In genomic region chr22:17158176-17158567, GRCh38 we compare ENCODE assay signal across 8 cellular contexts. TPM values are rescaled to one million over a fixed set of nuclear protein-coding genes. Genes with fewer than 3 reads are reported as not detected.
DNase-seq lines count a peak whose midpoint lies in the region; ATAC-seq, FAIRE-seq and TF ChIP-seq lines count a peak whose summit lies in the region.

No MANE protein-coding gene starts in this region.

- H3K4me2 ChIP-seq in A549, result peak overlapping the region; percentile 90

- H3K27ac Mint-ChIP-seq in IgD-negative memory B cell, result peak overlapping the region in 2 of 3 donors; percentile 29 to 73

- no peaks in the 10 kb centered on the region for H3K27me3 ChIP-seq in mucosa of stomach (ENCODE audit: control insufficient read depth, insufficient read depth, low read length)

- no peak for FAIRE-seq in A549 (lab: Jason Lieb, UNC)

- CTCF ChIA-PET in A549 (lab: Yijun Ruan, JAX), result interaction anchor here (1.1 to 11.7 kb wide), 2 partner anchors 14 to 343 kb away, joined by 3 to 89 read pairs; no protein-coding TSS in a partner anchor

- H3K4me1 ChIP-seq in A549, result peaks cover 14% of the 10 kb centered on the region; the same call in 2 of the 3 replicates
- peaks cover 14% of the 10 kb centered on the region for H3K4me1 ChIP-seq in mucosa of stomach (ENCODE audit: control insufficient read depth, insufficient read depth, low read length)

- no peak for DNase-seq in A549 (ENCODE audit: low read depth in 1 of 2, low spot score in 1 of 2)
- no peak for DNase-seq in caudate nucleus (lab: John Stamatoyannopoulos, UW)
- DNase-seq in stimulated activated CD4-positive, alpha-beta T cell treated with anti-CD3 and anti-CD28 coated beads, Interleukin-4, amount 100 ng/mL, for 1 hour, result no peak
- DNase-seq in A172 (ENCODE audit: low spot score), result no peak
- no peak for DNase-seq in KG1 (lab: John Stamatoyannopoulos, UW)

- H3K4me3 Mint-ChIP-seq in IgD-negative memory B cell, result peak overlapping the region; percentile 86 to 91 (median 88)

- peaks cover 13 to 17% (median 15%) of the 10 kb centered on the region in 3 donors for H3K4me1 Mint-ChIP-seq in IgD-negative memory B cell

- ATAC-seq in A549 (no peak), HG03457 (IDR thresholded peaks at IDR 0.05; ENCODE audit: unreplicated experiment) (no peak)

- H3K36me3 Mint-ChIP-seq in IgD-negative memory B cell, result no peaks in the 10 kb centered on the region

- no peak for TF ChIP-seq RAD21 in A549 (conservative IDR thresholded peaks at IDR 0.05 in 1 of 2, IDR thresholded peaks at IDR 0.05 in 1 of 2)

- H3K9me3 ChIP-seq in A549, result no peaks in the 10 kb centered on the region
- H3K9me3 ChIP-seq in mucosa of stomach (ENCODE audit: control insufficient read depth, low read length), result no peaks in the 10 kb centered on the region

- H3K9ac ChIP-seq in mucosa of stomach (ENCODE audit: low read length), result peak overlapping the region; percentile 66

- no peaks in the 10 kb centered on the region for H3K36me3 ChIP-seq in mucosa of stomach (ENCODE audit: control insufficient read depth, insufficient read depth, low read length)

- H3K4me3 ChIP-seq in A549 (peak overlapping the region; percentile 90), mucosa of stomach (ENCODE audit: low read length) (peak overlapping the region; percentile 46)

- no peak for TF ChIP-seq EP300 in A549 (IDR thresholded peaks at IDR 0.05)

- no peaks in the 10 kb centered on the region for H3K9me3 Mint-ChIP-seq in IgD-negative memory B cell

- no peak for TF ChIP-seq POLR2A in A549 (IDR thresholded peaks at IDR 0.05; ENCODE audit: low read length)

- no peaks in the 10 kb centered on the region for H3K27me3 Mint-ChIP-seq in IgD-negative memory B cell

- no peak for TF ChIP-seq CTCF in A549 (IDR thresholded peaks at IDR 0.05)

- WGBS in A549 (ENCODE audit: missing lambda C conversion rate), result 43% methylated on average over 17 of the region's 17 CpGs

- H3K27ac ChIP-seq in A549 (peak overlapping the region; percentile 93 to 97), caudate nucleus (ENCODE audit: low read depth, low read length) (peak overlapping the region; percentile 86)

- POLR2A ChIA-PET in A549 (lab: Yijun Ruan, JAX), result interaction anchor here (0.8 to 2.6 kb wide), 2 partner anchors 13 to 27 kb away, joined by 3 to 16 read pairs; no protein-coding TSS in a partner anchor

TF ChIP-seq in A549, 52 proteins besides CTCF, POLR2A, EP300 and RAD21:
- TF ChIP-seq ESRRA (IDR thresholded peaks at IDR 0.05; ENCODE audit: borderline replicate concordance, low read length) (no peak), HOXB13 (CRISPR knock-in tag; IDR thresholded peaks at IDR 0.05; ENCODE audit: low read depth) (no peak), GATA3 (IDR thresholded peaks at IDR 0.05; ENCODE audit: borderline replicate concordance) (no peak), HOXB5 (CRISPR knock-in tag; IDR thresholded peaks at IDR 0.05) (no peak), BHLHE40 (IDR thresholded peaks at IDR 0.05; ENCODE audit: low read depth, low read length) (no peak)

RNA-seq across cellular contexts. Expression of gene HDHD5, which starts 0.9 kb away (rescaled TPM):
- 19.7 and 27.3 TPM in 2 replicates for polyA plus RNA-seq in A549 (2011; rRNA removed)
- 50.3 and 57.6 TPM in 2 replicates for polyA plus RNA-seq in A549 (2012; cell fraction: cytosol; rRNA removed)
- 74.5 and 76.5 TPM in 2 replicates for polyA plus RNA-seq in A549 (2012; cell fraction: nucleus; rRNA removed)
- 31.0 to 35.5 TPM (median 34.9 TPM) in 3 replicates for polyA plus RNA-seq in A549 (2017; fragmentation: RNase III; extraction: RNeasy Plus Mini Kit Qiagen cat#74134 plus additional on column Dnase treatment)
- polyA minus RNA-seq in A549 (2011; rRNA and poly(A)+ RNA removed), result 20.4 and 25.1 TPM in 2 replicates
- 49.4 TPM for polyA plus RNA-seq in IgD-negative memory B cell
- total RNA-seq in A172 (2014; rRNA removed; shearing (Covaris generic)), result 24.7 and 29.2 TPM in 2 replicates

RNA-seq across cellular contexts. Expression of gene TMEM121B, which starts 37.0 kb away (rescaled TPM):
- 0.03 TPM in 1 of 2 replicates, not detected in the other for polyA plus RNA-seq in A549 (2011; rRNA removed)
- 0.03 TPM in 1 of 2 replicates, not detected in the other for polyA plus RNA-seq in A549 (2012; cell fraction: cytosol; rRNA removed)
- polyA plus RNA-seq in A549 (2012; cell fraction: nucleus; rRNA removed), result 0.08 and 0.10 TPM in 2 replicates
- 0.03 to 0.08 TPM (median 0.05 TPM) in 3 replicates for polyA plus RNA-seq in A549 (2017; fragmentation: RNase III; extraction: RNeasy Plus Mini Kit Qiagen cat#74134 plus additional on column Dnase treatment)
- not detected in 2 replicates for polyA minus RNA-seq in A549 (2011; rRNA and poly(A)+ RNA removed)
- not detected for polyA plus RNA-seq in IgD-negative memory B cell
- 0.05 and 0.24 TPM in 2 replicates for total RNA-seq in A172 (2014; rRNA removed; shearing (Covaris generic))
